Comparison of ENCODE assay signal across 1 cellular context in the genomic region with DNA sequence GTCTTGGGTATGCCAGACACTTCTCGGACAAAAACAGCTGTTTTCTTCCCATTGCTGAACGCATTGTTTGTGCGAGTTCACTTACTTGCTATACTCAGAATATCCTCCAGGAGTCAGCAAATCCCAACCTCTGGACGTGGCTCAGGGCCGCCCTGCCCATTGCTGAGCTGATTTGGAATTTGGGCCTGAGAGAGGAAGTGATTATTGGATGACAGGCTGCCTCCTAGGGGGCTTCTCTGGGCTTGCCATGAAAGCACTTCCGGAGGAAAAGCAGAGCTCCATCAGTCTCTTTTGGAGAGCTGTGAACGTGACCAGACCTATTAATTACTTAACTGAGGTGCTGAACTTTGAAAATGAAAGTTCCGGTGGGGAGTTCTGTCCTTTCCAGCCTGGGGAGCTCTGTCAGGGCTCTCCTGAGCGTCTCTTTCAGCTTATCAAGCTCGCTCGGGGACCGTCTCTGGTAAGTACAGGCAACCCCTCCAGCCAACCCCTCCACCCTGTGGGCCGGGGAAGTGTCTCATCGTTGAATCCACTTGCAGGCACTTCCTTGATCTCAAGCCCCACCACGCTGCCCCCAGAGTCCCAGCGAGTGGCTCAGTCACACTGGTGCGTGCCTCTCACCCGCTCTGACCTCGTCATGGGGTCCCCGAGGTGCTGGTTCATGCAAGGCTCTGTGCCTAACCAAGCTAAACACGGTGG.
A peak's percentile ranks its signal among the peaks of the same experiment; 100 is the strongest.
TF ChIP-seq lines count a peak whose summit lies in the region.

No MANE protein-coding gene starts in this region.

TF ChIP-seq in IMR-90, 13 proteins besides CTCF, POLR2A, EP300 and RAD21:
- no peak for TF ChIP-seq RCOR1 (IDR thresholded peaks at IDR 0.05; ENCODE audit: insufficient replicate concordance, low read length)
- peak; percentile 56; the same call in 1 of the 2 replicates for TF ChIP-seq MAZ (IDR thresholded peaks at IDR 0.05; ENCODE audit: borderline replicate concordance, low read depth, low read length)
- peak; percentile 65; the same call in 1 of the 2 replicates for TF ChIP-seq BHLHE40 (IDR thresholded peaks at IDR 0.05; ENCODE audit: low read depth, low read length)
- peak; percentile 93 for TF ChIP-seq SMC3 (IDR thresholded peaks at IDR 0.05; ENCODE audit: low read depth, low read length)
TF ChIP-seq in IMR-90: peak in this region for 3.
